Comparison of ENCODE assay signal across 19 cellular contexts in the genomic region with DNA sequence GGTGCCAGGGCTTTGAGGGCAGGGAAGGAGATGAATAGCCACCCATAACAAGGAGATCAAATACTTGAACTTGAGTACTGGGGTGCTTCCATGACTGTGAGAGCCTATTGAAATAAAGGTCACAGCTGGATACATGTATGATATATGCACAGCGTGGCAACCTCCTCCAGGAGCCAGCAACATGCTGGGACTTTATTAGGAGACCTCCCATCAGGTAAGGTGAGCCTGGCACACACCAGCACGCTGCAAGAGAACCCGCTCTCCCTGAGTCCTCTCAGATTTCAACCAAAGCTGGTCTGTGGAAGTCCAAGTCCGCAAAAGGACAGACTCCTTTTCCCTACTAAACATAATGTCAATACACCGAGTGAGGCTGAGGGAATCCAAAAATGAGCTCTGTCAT.
"Had no signal": no experiment of that assay in that cellular context is flagged by ENCODE, and none has a peak within 500 bp of the region (broad histone marks: within the 10 kb centered on the region; RNA-seq: fewer than 3 reads in every experiment).

No MANE protein-coding gene starts in this region.

- ATAC-seq: activated CD4-positive, CD25-positive, alpha-beta regulatory T cell treated with anti-CD3 and anti-CD28 coated beads, Interleukin-2, amount 50 U/mL, for 24 hours; activated naive CD4-positive, alpha-beta T cell treated with anti-CD3 and anti-CD28 coated beads, Interleukin-2, amount 50 U/mL, for 72 hours; gastrocnemius medialis; heart left ventricle; sciatic nerve; stimulated activated memory B cell treated with anti-CD40 and anti-IgM and Interleukin-4, amounts not matched to agents 10 μg/mL and 1 μg/mL and 100 μg/mL, for 72 hours had no signal

- DNase-seq: activated CD4-positive, alpha-beta T cell treated with anti-CD3 and anti-CD28 coated beads, Interleukin-2, amount 10 ng/mL, durations not matched to agents 7 days and 5 days; activated CD8-positive, alpha-beta memory T cell treated with anti-CD3 and anti-CD28 coated beads for 24 hours; activated gamma-delta T cell; adrenal gland; cerebellar nuclear complex; effector CD4-positive, alpha-beta T cell; gastrocnemius medialis; heart left ventricle; left ventricle myocardium inferior; mammary epithelial cell; nephron progenitor cell; nucleus accumbens; stimulated activated CD4-positive, alpha-beta T cell treated with anti-CD3 and anti-CD28 coated beads, Interleukin-4, amount 100 ng/mL, for 4 hours; testis had no signal

- FAIRE-seq: astrocyte had no signal
